ENCODE assay signal across 14 cellular contexts in the genomic region with DNA sequence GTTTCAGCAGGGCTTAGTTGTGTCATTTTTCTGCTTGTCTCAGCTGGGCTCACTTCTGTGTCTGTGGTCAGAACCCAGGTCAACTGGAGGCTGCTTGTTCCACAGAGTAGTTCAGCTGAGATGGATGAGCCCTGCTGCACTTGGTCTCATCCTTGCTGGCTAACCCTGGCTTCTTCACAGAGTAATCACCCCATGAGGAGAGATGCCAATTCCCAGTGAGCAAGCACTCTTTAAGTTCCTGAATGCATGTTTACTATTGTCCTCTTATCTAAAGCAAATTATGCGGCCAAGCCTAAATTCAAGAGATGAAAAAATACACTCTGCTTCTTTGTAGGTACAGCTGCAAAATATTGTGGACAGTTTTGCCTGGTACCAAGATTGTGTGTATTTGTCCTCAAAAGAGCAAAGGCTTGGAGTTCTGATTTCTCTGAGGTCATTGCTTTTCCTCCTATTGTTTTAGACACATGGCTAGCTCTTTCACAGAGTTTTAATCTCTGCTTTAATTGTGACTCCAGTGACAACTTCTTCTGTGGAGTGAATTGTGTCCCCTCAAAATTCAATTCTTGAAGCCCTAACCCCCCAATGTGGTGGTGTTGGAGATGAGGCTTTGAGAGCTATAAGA.
DNase-seq lines count a peak whose midpoint lies in the region; ATAC-seq and TF ChIP-seq lines count a peak whose summit lies in the region.
"Had no signal": no experiment of that assay in that cellular context is flagged by ENCODE, and none has a peak within 500 bp of the region (broad histone marks: within the 10 kb centered on the region; RNA-seq: fewer than 3 reads in every experiment).

No MANE protein-coding gene starts in this region.

- no peaks in the 10 kb centered on the region for H3K79me2 ChIP-seq in PC-3 (ENCODE audit: low read length)

- H3K4me1 Mint-ChIP-seq in endothelial cell (ENCODE audit: unreplicated experiment): peaks cover 6% of the 10 kb centered on the region
- peaks cover 19% of the 10 kb centered on the region for H3K4me1 Mint-ChIP-seq in nephron progenitor cell
- no peaks in the 10 kb centered on the region for H3K4me1 Mint-ChIP-seq in T-cell
- H3K4me1 Mint-ChIP-seq: B cell had no signal

- H3K27ac ChIP-seq in PC-3 (ENCODE audit: low read length): peak overlapping the region; percentile 52
- H3K27ac ChIP-seq in vagina: no peak overlapping the region
- H3K27ac ChIP-seq: adrenal gland, gastrocnemius medialis had no signal

- CTCF ChIA-PET in PC-3 (lab: Charles Lee): no interaction called here
- CTCF ChIA-PET in T-cell (lab: Charles Lee): no interaction called here

- H3F3A ChIP-seq in PC-3 (ENCODE audit: low read length, unreplicated experiment): no peaks in the 10 kb centered on the region

- peak overlapping the region; percentile 8; the same call in 1 of the 2 replicates for H3K9ac ChIP-seq in PC-3 (ENCODE audit: low read length)

- H3K27ac Mint-ChIP-seq in endothelial cell (ENCODE audit: unreplicated experiment): peak overlapping the region; percentile 72
- peak overlapping the region; percentile 50 for H3K27ac Mint-ChIP-seq in nephron progenitor cell
- H3K27ac Mint-ChIP-seq in T-cell: no peak overlapping the region
- H3K27ac Mint-ChIP-seq: B cell had no signal

- BruUV-seq in PC-3 (replicated peaks; lab: Mats Ljungman, UMichigan): no TSS peak

- H4K20me1 ChIP-seq in PC-3 (ENCODE audit: low read length): no peaks in the 10 kb centered on the region

- no peak overlapping the region for H3K4me3 Mint-ChIP-seq in endothelial cell (ENCODE audit: unreplicated experiment)
- H3K4me3 Mint-ChIP-seq in nephron progenitor cell: no peak overlapping the region
- H3K4me3 Mint-ChIP-seq in T-cell: no peak overlapping the region
- H3K4me3 Mint-ChIP-seq: B cell had no signal

- H3K36me3 ChIP-seq in PC-3 (ENCODE audit: low read depth, low read length) (no peaks in the 10 kb centered on the region), vagina (no peaks in the 10 kb centered on the region)
- H3K36me3 ChIP-seq: adrenal gland, gastrocnemius medialis had no signal

- no peaks in the 10 kb centered on the region for H3K9me2 ChIP-seq in PC-3 (replicated peaks; ENCODE audit: low read length)

- peaks cover 45% of the 10 kb centered on the region for H3K4me1 ChIP-seq in PC-3 (ENCODE audit: insufficient read depth, low read length)
- H3K4me1 ChIP-seq in vagina: no peaks in the 10 kb centered on the region
- H3K4me1 ChIP-seq: adrenal gland had no signal

- H3K27me3 Mint-ChIP-seq in endothelial cell (ENCODE audit: unreplicated experiment): peaks cover 2% of the 10 kb centered on the region
- no peaks in the 10 kb centered on the region for H3K27me3 Mint-ChIP-seq in nephron progenitor cell (ENCODE audit: low read depth, poor library complexity)
- no peaks in the 10 kb centered on the region for H3K27me3 Mint-ChIP-seq in T-cell
- H3K27me3 Mint-ChIP-seq: B cell had no signal

- no peaks in the 10 kb centered on the region for H3K9me3 ChIP-seq in PC-3 (ENCODE audit: low read length)
- no peaks in the 10 kb centered on the region for H3K9me3 ChIP-seq in vagina
- H3K9me3 ChIP-seq: adrenal gland, gastrocnemius medialis had no signal

- POLR2A ChIA-PET in PC-3 (lab: Charles Lee; ENCODE audit: unreplicated experiment) (interaction anchor here (0.7 kb wide), 1 partner anchor 210 kb away, joined by 3 read pairs; no protein-coding TSS in a partner anchor), T-cell (lab: Charles Lee) (no interaction called here)

- TF ChIP-seq CTCF in PC-3 (conservative IDR thresholded peaks at IDR 0.05; ENCODE audit: low read depth, low read length) (no peak), endothelial cell (IDR thresholded peaks at IDR 0.05; ENCODE audit: unreplicated experiment) (no peak), nephron progenitor cell (IDR thresholded peaks at IDR 0.05) (no peak), vagina (IDR thresholded peaks at IDR 0.05) (no peak)

- no peaks in the 10 kb centered on the region for H3K36me3 Mint-ChIP-seq in endothelial cell (ENCODE audit: low read depth, unreplicated experiment)
- H3K36me3 Mint-ChIP-seq in nephron progenitor cell (ENCODE audit: low read depth): peaks cover 11% of the 10 kb centered on the region
- no peaks in the 10 kb centered on the region for H3K36me3 Mint-ChIP-seq in T-cell

- intact Hi-C loops in PC-3 (cut with micrococcal nuclease) (no loop called here), vagina (cut with DNase I) (no loop called here)

- DNase-seq in EL (peak; percentile 47), PC-3 (peak; percentile 39), endothelial cell (ENCODE audit: low spot score) (no peak), nephron progenitor cell (no peak), T-cell (no peak), activated gamma-delta T cell (lab: John Stamatoyannopoulos, UW) (no peak), vagina (ENCODE audit: extremely low spot score in 2 of 2) (no peak)
- DNase-seq: activated CD4-positive, alpha-beta T cell treated with anti-CD3 and anti-CD28 coated beads for 48 hours; adrenal gland; DMS53; gastrocnemius medialis; NCI-H524 had no signal

- no peak overlapping the region for H3K4me2 ChIP-seq in PC-3 (ENCODE audit: low read length)

- ATAC-seq in PC-3 (peak; percentile 52), T-cell (replicated peaks in 1 of 4) (no peak), HG03342 (IDR thresholded peaks at IDR 0.05; ENCODE audit: unreplicated experiment) (no peak)

- no peaks in the 10 kb centered on the region for H3K9me3 Mint-ChIP-seq in endothelial cell (ENCODE audit: unreplicated experiment)
- peaks cover 10% of the 10 kb centered on the region for H3K9me3 Mint-ChIP-seq in nephron progenitor cell
- peaks cover 0 to 10% (median 7%) of the 10 kb centered on the region in 3 donors for H3K9me3 Mint-ChIP-seq in T-cell

- no peak for TF ChIP-seq POLR2A in vagina (IDR thresholded peaks at IDR 0.05)

- H3K27me3 ChIP-seq in PC-3 (ENCODE audit: low read length) (no peaks in the 10 kb centered on the region), vagina (no peaks in the 10 kb centered on the region)
- H3K27me3 ChIP-seq: adrenal gland, gastrocnemius medialis had no signal

- no peak overlapping the region for H3K4me3 ChIP-seq in PC-3 (ENCODE audit: low read length)
- H3K4me3 ChIP-seq in vagina: no peak overlapping the region
- H3K4me3 ChIP-seq: adrenal gland, gastrocnemius medialis had no signal

- 0 out of 2 replicates have a peak overlapping the region, but pooled peaks have one; percentile 3 for H2AFZ ChIP-seq in PC-3 (ENCODE audit: low read length)

Comparison
In these comparisons a context has a peak if more than half of its experiments do, and no peak if none do; other contexts are left out.
1. DNase-seq: peak in EL (single experiment) and PC-3 (single experiment); none in endothelial cell (single experiment), nephron progenitor cell (single experiment), T-cell (0 of 34), activated gamma-delta T cell (single experiment) and vagina (0 of 2).
2. H3K27ac Mint-ChIP-seq: peak in endothelial cell (single experiment) and nephron progenitor cell (single experiment); none in T-cell (0 of 2).